ENCODE assay signal across 1 cellular context in the genomic region with DNA sequence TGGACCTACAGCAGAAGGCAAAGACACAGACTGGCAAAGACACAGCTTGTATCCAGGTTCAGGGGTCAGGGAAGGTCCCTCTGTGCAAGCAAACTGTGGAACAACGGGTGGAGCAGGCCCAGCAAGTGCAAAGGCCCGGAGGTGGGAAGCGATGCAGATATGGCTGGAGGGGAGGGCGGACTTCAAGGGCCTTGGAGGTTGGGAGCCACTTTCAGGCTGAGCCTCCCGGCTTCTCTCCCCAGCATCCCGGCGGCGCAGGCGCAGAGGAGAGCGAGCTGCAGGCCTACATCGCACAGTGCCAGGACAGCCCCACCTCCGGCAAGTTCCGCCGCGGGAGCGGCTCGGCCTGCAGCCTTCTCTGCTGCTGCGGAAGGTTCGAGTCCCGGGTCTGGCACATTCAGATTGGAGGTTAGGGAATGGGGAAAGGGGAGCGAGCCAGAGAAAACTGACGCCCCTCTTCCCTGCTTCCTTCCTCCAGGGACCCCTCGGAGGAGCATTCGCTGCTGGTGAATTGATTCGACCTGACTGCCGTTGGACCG.
TF ChIP-seq lines count a peak whose summit lies in the region.

No MANE protein-coding gene starts in this region.

TF ChIP-seq in A549, 52 proteins besides CTCF, POLR2A, EP300 and RAD21 (continued from another document):
- TF ChIP-seq ZSCAN20 (CRISPR knock-in tag; IDR thresholded peaks at IDR 0.05) (no peak), RCOR1 (IDR thresholded peaks at IDR 0.05; ENCODE audit: low read depth, low read length) (no peak), HDAC2 (IDR thresholded peaks at IDR 0.05) (no peak), HOXB13 (CRISPR knock-in tag; IDR thresholded peaks at IDR 0.05; ENCODE audit: low read depth) (no peak)
- TF ChIP-seq, protein P1, sequence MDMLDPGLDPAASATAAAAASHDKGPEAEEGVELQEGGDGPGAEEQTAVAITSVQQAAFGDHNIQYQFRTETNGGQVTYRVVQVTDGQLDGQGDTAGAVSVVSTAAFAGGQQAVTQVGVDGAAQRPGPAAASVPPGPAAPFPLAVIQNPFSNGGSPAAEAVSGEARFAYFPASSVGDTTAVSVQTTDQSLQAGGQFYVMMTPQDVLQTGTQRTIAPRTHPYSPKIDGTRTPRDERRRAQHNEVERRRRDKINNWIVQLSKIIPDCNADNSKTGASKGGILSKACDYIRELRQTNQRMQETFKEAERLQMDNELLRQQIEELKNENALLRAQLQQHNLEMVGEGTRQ (IDR thresholded peaks at IDR 0.05): no peak
